ENCODE assay signal across 1 cellular context in the genomic region with DNA sequence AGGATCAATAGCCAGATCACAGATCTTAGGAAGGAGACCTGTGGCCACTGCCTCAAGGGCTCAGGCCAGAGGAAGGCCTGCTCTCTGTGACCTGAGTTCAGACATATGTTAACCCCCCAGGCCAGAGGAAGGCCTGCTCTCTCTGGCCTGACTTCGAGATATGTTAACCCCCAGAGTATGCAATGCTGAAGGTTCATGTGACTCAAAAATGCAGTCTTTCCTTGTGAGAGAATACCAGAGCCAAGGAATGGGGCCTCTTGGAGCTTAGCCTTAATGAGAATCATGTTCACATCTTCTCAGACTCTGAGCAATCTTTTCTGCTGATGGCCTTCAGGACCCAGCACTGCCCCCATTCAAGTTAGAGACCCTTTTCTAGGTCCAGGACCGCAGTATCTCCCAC.
TF ChIP-seq lines count a peak whose summit lies in the region.

No MANE protein-coding gene starts in this region.

TF ChIP-seq in SK-N-SH, 30 proteins besides CTCF, POLR2A, EP300 and RAD21 (continued from another document):
- no peak for TF ChIP-seq SMC3 (IDR thresholded peaks at IDR 0.05; ENCODE audit: low read depth, low read length)
- no peak for TF ChIP-seq EZH2phosphoT487 (IDR thresholded peaks at IDR 0.05; ENCODE audit: borderline replicate concordance, low read depth)
- TF ChIP-seq NRF1 (IDR thresholded peaks at IDR 0.05; ENCODE audit: low read depth, low read length): no peak
- no peak for TF ChIP-seq FOSL2 (IDR thresholded peaks at IDR 0.05; ENCODE audit: borderline replicate concordance, low read depth)
- no peak for TF ChIP-seq SIN3A (IDR thresholded peaks at IDR 0.05; ENCODE audit: borderline replicate concordance, low read depth, low read length)
- TF ChIP-seq POLR2AphosphoS5 (IDR thresholded peaks at IDR 0.05; ENCODE audit: low read depth, low read length): no peak
- TF ChIP-seq MAX (IDR thresholded peaks at IDR 0.05; ENCODE audit: low read depth): no peak
- no peak for TF ChIP-seq MEF2A (IDR thresholded peaks at IDR 0.05; ENCODE audit: borderline replicate concordance, low read depth)
